Comparison of ENCODE assay signal across 11 cellular contexts in genomic region chr2:181813963-181814565, GRCh38.
DNase-seq lines count a peak whose midpoint lies in the region; ATAC-seq and TF ChIP-seq lines count a peak whose summit lies in the region.
"Had no signal": no experiment of that assay in that cellular context is flagged by ENCODE, and none has a peak within 500 bp of the region (broad histone marks: within the 10 kb centered on the region; RNA-seq: fewer than 3 reads in every experiment).

No MANE protein-coding gene starts in this region.

- in situ Hi-C loops in Caki2 (cut with HindIII; ENCODE audit: low pct_unique_long_range_greater_than_20kb, low sequenced_read_pairs): no loop called here

- no peak overlapping the region for H2AFZ ChIP-seq in Loucy (ENCODE audit: low read length)
- peak overlapping the region; percentile 13 for H2AFZ ChIP-seq in osteoblast (ENCODE audit: low read length)

- H3K4me3 ChIP-seq in Loucy (ENCODE audit: low read length, poor library complexity, severe bottlenecking) (peak overlapping the region; percentile 27), osteoblast (ENCODE audit: insufficient read depth, low read length) (no peak overlapping the region)
- H3K4me3 ChIP-seq: pancreas had no signal

- no peaks in the 10 kb centered on the region for H3F3A ChIP-seq in Loucy (ENCODE audit: low read depth)

- H3K27me3 ChIP-seq in Loucy (ENCODE audit: insufficient read depth, low read length, poor library complexity, severe bottlenecking) (no peaks in the 10 kb centered on the region), osteoblast (ENCODE audit: insufficient read depth, low read length) (no peaks in the 10 kb centered on the region)
- H3K27me3 ChIP-seq: pancreas had no signal

- no peaks in the 10 kb centered on the region for H3K9me3 ChIP-seq in Loucy (ENCODE audit: insufficient read depth, low read depth, low read length)
- no peaks in the 10 kb centered on the region for H3K9me3 ChIP-seq in osteoblast (ENCODE audit: low read depth, low read length)
- H3K9me3 ChIP-seq: pancreas had no signal

- H4K20me1 ChIP-seq in Loucy (ENCODE audit: insufficient read depth, low read length, poor library complexity, severe bottlenecking) (no peaks in the 10 kb centered on the region), osteoblast (ENCODE audit: insufficient read depth, low read length) (no peaks in the 10 kb centered on the region)

- no peak for TF ChIP-seq CTCF in Loucy (conservative IDR thresholded peaks at IDR 0.05; ENCODE audit: low read length)
- TF ChIP-seq CTCF in osteoblast (IDR thresholded peaks at IDR 0.05; ENCODE audit: extremely low read depth, low read depth, low read length): no peak

- H3K4me2 ChIP-seq in Loucy (ENCODE audit: low read depth, low read length, poor library complexity, severe bottlenecking) (peak overlapping the region; percentile 52), osteoblast (ENCODE audit: insufficient read depth, low read length) (no peak overlapping the region)

- no peak overlapping the region for H3K27ac ChIP-seq in osteoblast (ENCODE audit: low read depth, low read length)

- peak; percentile 35 for DNase-seq in Caki2 (ENCODE audit: low read depth)
- DNase-seq in dermis blood vessel endothelial cell: peak; percentile 76
- no peak for DNase-seq in osteoblast (ENCODE audit: insufficient read length, low spot score, missing footprints)
- DNase-seq in D341Med (ENCODE audit: low spot score): no peak
- no peak for DNase-seq in NCI-H2081 (lab: John Stamatoyannopoulos, UW)
- DNase-seq: NCI-H2227 treated with DMSO at 0.1 percent for 48 hours; pancreas; stimulated activated naive CD8-positive, alpha-beta T cell treated with anti-CD3 and anti-CD28 coated beads, Interleukin-15, Interleukin-2, amounts not matched to agents 100 U/mL and 50 U/mL, for 24 hours had no signal

- H3K4me1 ChIP-seq in Loucy (ENCODE audit: insufficient read depth, low read length, poor library complexity, severe bottlenecking): peaks cover 49% of the 10 kb centered on the region
- H3K4me1 ChIP-seq in osteoblast (ENCODE audit: insufficient read depth, low read length): peaks cover 25% of the 10 kb centered on the region

- ATAC-seq in HG03175 (IDR thresholded peaks at IDR 0.05; ENCODE audit: unreplicated experiment): no peak
- ATAC-seq in GM18519 (IDR thresholded peaks at IDR 0.05; ENCODE audit: low FRiP score, unreplicated experiment): no peak
- ATAC-seq: pancreas; stimulated activated naive CD8-positive, alpha-beta T cell treated with anti-CD3 and anti-CD28 coated beads, Interleukin-15, Interleukin-2, amounts not matched to agents 100 U/mL and 50 U/mL, for 24 hours had no signal

- H3K79me2 ChIP-seq in Loucy (ENCODE audit: insufficient read depth, low read length): no peaks in the 10 kb centered on the region
- H3K79me2 ChIP-seq in osteoblast (ENCODE audit: insufficient read depth, low read length): no peaks in the 10 kb centered on the region

- no peaks in the 10 kb centered on the region for H3K9me2 ChIP-seq in Loucy (replicated peaks; ENCODE audit: low read depth, low read length)

- H3K36me3 ChIP-seq in Loucy (ENCODE audit: insufficient read depth, low read length): no peaks in the 10 kb centered on the region
- H3K36me3 ChIP-seq in osteoblast (ENCODE audit: insufficient read depth, low read length): no peaks in the 10 kb centered on the region
- H3K36me3 ChIP-seq: pancreas had no signal

- no peak overlapping the region for H3K9ac ChIP-seq in Loucy (ENCODE audit: low read depth, low read length, poor library complexity, severe bottlenecking)

Comparison
In these comparisons a context has a peak if more than half of its experiments do, and no peak if none do; other contexts are left out.
1. DNase-seq: peak in Caki2 (single experiment) and dermis blood vessel endothelial cell (single experiment); none in osteoblast (single experiment), D341Med (single experiment) and NCI-H2081 (0 of 2).